In the genomic region with DNA sequence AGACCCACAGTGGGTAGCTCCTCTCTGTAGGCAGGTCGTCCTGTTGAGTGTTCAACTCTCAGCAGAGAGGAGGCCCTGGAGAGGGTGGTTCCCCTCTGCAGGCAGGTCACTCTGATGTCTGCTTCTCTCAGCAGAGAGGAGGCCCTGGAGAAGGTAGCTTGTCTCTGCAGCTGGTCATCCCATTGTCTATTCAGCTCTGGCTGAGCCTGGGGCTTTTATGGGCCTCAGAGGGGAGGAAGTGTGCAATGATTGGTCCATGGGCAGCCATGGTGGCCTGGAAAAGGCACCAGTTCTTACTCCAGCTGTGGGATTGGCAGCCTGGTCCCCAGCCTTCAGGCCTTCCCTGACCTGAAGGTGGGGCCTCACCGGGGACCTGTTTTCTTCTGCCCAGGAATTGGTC, we compare ENCODE assay signal across 19 cellular contexts. TPM values are rescaled to one million over a fixed set of nuclear protein-coding genes. Genes with fewer than 3 reads are reported as not detected.
A peak's percentile ranks its signal among the peaks of the same experiment; 100 is the strongest.
DNase-seq lines count a peak whose midpoint lies in the region; ATAC-seq, FAIRE-seq and TF ChIP-seq lines count a peak whose summit lies in the region.
"Had no signal": no experiment of that assay in that cellular context is flagged by ENCODE, and none has a peak within 500 bp of the region (broad histone marks: within the 10 kb centered on the region; RNA-seq: fewer than 3 reads in every experiment).

No MANE protein-coding gene starts in this region.

- no peak overlapping the region for H4K91ac ChIP-seq in H1 (replicated peaks; ENCODE audit: insufficient read length, low read length)

- CTCF ChIA-PET in activated naive CD4-positive, alpha-beta T cell treated with anti-CD3 and anti-CD28 coated beads for 36 hours (lab: Charles Lee) = interaction anchor here (0.5 kb wide), 1 partner anchor 58 kb away, joined by 4 read pairs; no protein-coding TSS in a partner anchor
- CTCF ChIA-PET in H1 (lab: Charles Lee; ENCODE audit: partially characterized antibody) = interaction anchor here (1.1 to 1.5 kb wide), 3 partner anchors 13 to 48 kb away, joined by 3 to 4 read pairs (median 4); no protein-coding TSS in a partner anchor

- H3K36me3 ChIP-seq in H1 (ENCODE audit: control insufficient read depth in 2 of 4, insufficient read depth in 4 of 4, low read length in 3 of 4) (no peaks in the 10 kb centered on the region), upper lobe of left lung (no peaks in the 10 kb centered on the region)

- H3K27ac Mint-ChIP-seq in activated naive CD4-positive, alpha-beta T cell treated with anti-CD3 and anti-CD28 coated beads for 36 hours = no peak overlapping the region
- no peak overlapping the region for H3K27ac Mint-ChIP-seq in activated T-helper 2 cell treated with anti-CD3 and anti-CD28 coated beads, Interferon-gamma antibody, Interleukin-2, Interleukin-4, amounts not matched to agents 10 μg/mL and 5 μg/mL and 100 μg/mL, durations not matched to agents 14 hours and 24 hours and 36 hours
- H3K27ac Mint-ChIP-seq: B cell; CD4-positive, alpha-beta memory T cell had no signal

- no peak for FAIRE-seq in H1 (lab: Jason Lieb, UNC)
- FAIRE-seq: G401.6, GM12892, HepG2, HTR-8/SVneo had no signal

- H3K56ac ChIP-seq in H1 (replicated peaks; ENCODE audit: insufficient read length, low read depth, low read length) = no peak overlapping the region

- peaks cover 13% of the 10 kb centered on the region for H3K9me3 Mint-ChIP-seq in activated naive CD4-positive, alpha-beta T cell treated with anti-CD3 and anti-CD28 coated beads for 36 hours
- H3K9me3 Mint-ChIP-seq in activated T-helper 2 cell treated with anti-CD3 and anti-CD28 coated beads, Interferon-gamma antibody, Interleukin-2, Interleukin-4, amounts not matched to agents 10 μg/mL and 5 μg/mL and 100 μg/mL, durations not matched to agents 14 hours and 24 hours and 36 hours = peaks cover 29% of the 10 kb centered on the region

- no peak overlapping the region for H2BK15ac ChIP-seq in H1 (ENCODE audit: low read length)

- H2BK5ac ChIP-seq in H1 (ENCODE audit: low read depth, low read length) = no peak overlapping the region

- TF ChIP-seq RAD21 in H1 (IDR thresholded peaks at IDR 0.05 in 1 of 2, conservative IDR thresholded peaks at IDR 0.05 in 1 of 2; ENCODE audit: low read depth in 2 of 2, low read length in 2 of 2) = no peak

- WGBS in H1 (ENCODE audit: extremely low coverage in 1 of 2, insufficient coverage in 1 of 2, insufficient read length in 1 of 2, insufficient replicate concordance in 2 of 2, low coverage in 1 of 2, low lambda C conversion rate in 2 of 2, missing lambda C conversion rate in 1 of 2), 2 experiments = 57% methylated on average over 2 of the region's 2 CpGs; no CpG with 5 or more reads in 1 of the 2 experiments
- WGBS in upper lobe of left lung, 2 donors = 100% methylated on average over 2 of the region's 2 CpGs; no CpG with 5 or more reads in 1 of the 2 donors

- intact Hi-C loops in activated naive CD4-positive, alpha-beta T cell treated with anti-CD3 and anti-CD28 coated beads for 36 hours (cut with micrococcal nuclease) = no loop called here
- intact Hi-C loops in activated T-helper 2 cell treated with anti-CD3 and anti-CD28 coated beads, Interferon-gamma antibody, Interleukin-2, Interleukin-4, amounts not matched to agents 10 μg/mL and 5 μg/mL and 100 μg/mL, durations not matched to agents 14 hours and 24 hours and 36 hours (cut with micrococcal nuclease) = no loop called here

- no peak overlapping the region for H2AK5ac ChIP-seq in H1 (ENCODE audit: low read depth, low read length)

- TF ChIP-seq EP300 in H1 (IDR thresholded peaks at IDR 0.05; ENCODE audit: borderline replicate concordance in 1 of 2, low read depth in 2 of 2, low read length in 2 of 2) (no peak), upper lobe of left lung (IDR thresholded peaks at IDR 0.05) (no peak)

- no peak overlapping the region for H4K5ac ChIP-seq in H1 (ENCODE audit: insufficient read length, low read depth, low read length)

- TF ChIP-seq CTCF in H1 (IDR thresholded peaks at IDR 0.05; ENCODE audit: control extremely low read depth in 1 of 3, insufficient read depth in 1 of 3, low read depth in 1 of 3, low read length in 3 of 3) (no peak), upper lobe of left lung (IDR thresholded peaks at IDR 0.05) (no peak)

- H2BK12ac ChIP-seq in H1 (ENCODE audit: low read depth, low read length) = 0 out of 2 replicates have a peak overlapping the region, but pooled peaks have one; percentile 9

- H4K8ac ChIP-seq in H1 (ENCODE audit: extremely low read depth, insufficient read depth, low read length) = no peak overlapping the region

- H3K36me3 Mint-ChIP-seq in activated naive CD4-positive, alpha-beta T cell treated with anti-CD3 and anti-CD28 coated beads for 36 hours (ENCODE audit: low read depth) = peaks cover 4% of the 10 kb centered on the region
- peaks cover 25% of the 10 kb centered on the region for H3K36me3 Mint-ChIP-seq in activated T-helper 2 cell treated with anti-CD3 and anti-CD28 coated beads, Interferon-gamma antibody, Interleukin-2, Interleukin-4, amounts not matched to agents 10 μg/mL and 5 μg/mL and 100 μg/mL, durations not matched to agents 14 hours and 24 hours and 36 hours (ENCODE audit: low read depth)

- no peak for TF ChIP-seq POLR2A in H1 (IDR thresholded peaks at IDR 0.05; ENCODE audit: control extremely low read depth in 1 of 2, low read depth in 2 of 2, low read length in 2 of 2)
- no peak for TF ChIP-seq POLR2A in upper lobe of left lung (IDR thresholded peaks at IDR 0.05)

- H3K9me3 ChIP-seq in H1 (ENCODE audit: insufficient read depth in 2 of 2, low read depth in 1 of 2, low read length in 1 of 2) (no peaks in the 10 kb centered on the region), upper lobe of left lung (peaks cover 0 to 7% (median 7%) of the 10 kb centered on the region in 4 donors)

- no peak overlapping the region for H3K4ac ChIP-seq in H1 (replicated peaks; ENCODE audit: insufficient read length, low read depth, low read length)

- H3K4me1 Mint-ChIP-seq in activated naive CD4-positive, alpha-beta T cell treated with anti-CD3 and anti-CD28 coated beads for 36 hours (ENCODE audit: low read depth) = peaks cover 4% of the 10 kb centered on the region
- H3K4me1 Mint-ChIP-seq in activated T-helper 2 cell treated with anti-CD3 and anti-CD28 coated beads, Interferon-gamma antibody, Interleukin-2, Interleukin-4, amounts not matched to agents 10 μg/mL and 5 μg/mL and 100 μg/mL, durations not matched to agents 14 hours and 24 hours and 36 hours (ENCODE audit: low read depth) = peaks cover 37% of the 10 kb centered on the region

- no peaks in the 10 kb centered on the region for H3K27me3 ChIP-seq in H1 (replicated peaks in 1 of 4; ENCODE audit: control insufficient read depth in 3 of 4, extremely low read depth in 1 of 4, insufficient read depth in 3 of 4, low read length in 3 of 4)
- H3K27me3 ChIP-seq in upper lobe of left lung = no peaks in the 10 kb centered on the region

- H3K18ac ChIP-seq in H1 (ENCODE audit: extremely low read depth, low read length) = no peak overlapping the region

- no peak overlapping the region for H3K23ac ChIP-seq in H1 (ENCODE audit: insufficient read length)

- no peaks in the 10 kb centered on the region for H3K79me2 ChIP-seq in H1 (ENCODE audit: control insufficient read depth in 1 of 2, insufficient read depth in 2 of 2, low read length in 2 of 2)

- H3K23me2 ChIP-seq in H1 (ENCODE audit: low read depth, low read length) = no peaks in the 10 kb centered on the region

- H3K27me3 Mint-ChIP-seq in activated naive CD4-positive, alpha-beta T cell treated with anti-CD3 and anti-CD28 coated beads for 36 hours (ENCODE audit: low read depth) = peaks cover 22% of the 10 kb centered on the region
- H3K27me3 Mint-ChIP-seq in activated T-helper 2 cell treated with anti-CD3 and anti-CD28 coated beads, Interferon-gamma antibody, Interleukin-2, Interleukin-4, amounts not matched to agents 10 μg/mL and 5 μg/mL and 100 μg/mL, durations not matched to agents 14 hours and 24 hours and 36 hours (ENCODE audit: low read depth) = peaks cover 10% of the 10 kb centered on the region
- H3K27me3 Mint-ChIP-seq: B cell had no signal

- POLR2A ChIA-PET in H1 (lab: Charles Lee; ENCODE audit: partially characterized antibody) = no interaction called here

- no peak for ATAC-seq in upper lobe of left lung (ENCODE audit: low FRiP score in 2 of 2)
- ATAC-seq: HepG2 had no signal

- no peak overlapping the region for H3K14ac ChIP-seq in H1 (ENCODE audit: insufficient read length)

- peak; percentile 12 for DNase-seq in activated naive CD4-positive, alpha-beta T cell treated with anti-CD3 and anti-CD28 coated beads for 36 hours
- no peak for DNase-seq in activated naive CD4-positive, alpha-beta T cell (lab: John Stamatoyannopoulos, UW)
- peak; percentile 41 for DNase-seq in OCI-M1 (lab: John Stamatoyannopoulos, UW)
- no peak for DNase-seq in H1 (ENCODE audit: low read depth in 1 of 2, low spot score in 2 of 2)
- no peak for DNase-seq in medulla oblongata (ENCODE audit: extremely low spot score)
- no peak for DNase-seq in upper lobe of left lung
- no peak for DNase-seq in activated T-helper 2 cell treated with anti-CD3 and anti-CD28 coated beads, Interferon-gamma antibody, Interleukin-2, Interleukin-4, amounts not matched to agents 10 μg/mL and 5 μg/mL and 100 μg/mL, durations not matched to agents 14 hours and 24 hours and 36 hours (ENCODE audit: low spot score)
- DNase-seq: ACHN; CD4-positive, alpha-beta memory T cell; DMS79 treated with DMSO at 0.1 percent for 48 hours; EL; GOT3; HCEC 1CT had no signal

- no peaks in the 10 kb centered on the region for H3K4me1 ChIP-seq in H1 (replicated peaks in 1 of 4; ENCODE audit: control insufficient read depth in 3 of 4, insufficient read depth in 4 of 4, low read length in 3 of 4)
- H3K4me1 ChIP-seq in upper lobe of left lung = peaks cover 0 to 7% (median 5%) of the 10 kb centered on the region in 4 donors

- H3K4me3 Mint-ChIP-seq in activated naive CD4-positive, alpha-beta T cell treated with anti-CD3 and anti-CD28 coated beads for 36 hours = no peak overlapping the region
- H3K4me3 Mint-ChIP-seq in activated T-helper 2 cell treated with anti-CD3 and anti-CD28 coated beads, Interferon-gamma antibody, Interleukin-2, Interleukin-4, amounts not matched to agents 10 μg/mL and 5 μg/mL and 100 μg/mL, durations not matched to agents 14 hours and 24 hours and 36 hours (ENCODE audit: low read depth) = no peak overlapping the region
- H3K4me3 Mint-ChIP-seq: B cell; CD4-positive, alpha-beta memory T cell had no signal

- H3K9ac ChIP-seq in H1 (replicated peaks in 1 of 4; ENCODE audit: extremely low read depth in 1 of 4, low read depth in 3 of 4, low read length in 3 of 4) = no peak overlapping the region

- H3K27ac ChIP-seq in H1 (ENCODE audit: low read depth, low read length) (no peak overlapping the region), upper lobe of left lung (no peak overlapping the region)
- H3K27ac ChIP-seq: C4-2B had no signal

- H3K4me3 ChIP-seq in H1 (ENCODE audit: extremely low read depth in 1 of 4, insufficient read depth in 2 of 4, low read depth in 3 of 4, low read length in 4 of 4) (no peak overlapping the region), upper lobe of left lung (no peak overlapping the region)

- H2BK120ac ChIP-seq in H1 (replicated peaks; ENCODE audit: low read depth, low read length) = no peak overlapping the region

- no peaks in the 10 kb centered on the region for H4K20me1 ChIP-seq in H1 (replicated peaks in 1 of 2; ENCODE audit: control insufficient read depth in 1 of 2, insufficient read depth in 2 of 2, low read length in 2 of 2)

- H2AFZ ChIP-seq in H1 (ENCODE audit: low read length) = no peak overlapping the region

- H2BK20ac ChIP-seq in H1 (ENCODE audit: low read length) = no peak overlapping the region

- H3K4me2 ChIP-seq in H1 (ENCODE audit: insufficient read depth in 1 of 2, low read depth in 2 of 2, low read length in 2 of 2) = no peak overlapping the region

- no peaks in the 10 kb centered on the region for H3K79me1 ChIP-seq in H1 (ENCODE audit: low read depth, low read length)

RNA-seq across cellular contexts. Expression of a gene that starts 52.9 kb away (rescaled TPM):
- 10 to 100 TPM; 17.5 to 18.0 TPM for total RNA-seq in activated naive CD4-positive, alpha-beta T cell treated with anti-CD3 and anti-CD28 coated beads for 36 hours
- total RNA-seq in H1 (2021; fragmentation: NEBNext Ultra II Directional; extraction: Animal tissue kit (Norgen Biotek cat#: 25700)) = 11.3 and 14.7 TPM in 2 replicates
- polyA plus RNA-seq in H1 (2011; rRNA removed) = 29.7 and 46.7 TPM in 2 replicates
- 40.7 TPM for polyA plus RNA-seq in H1 (2011; cell fraction: cytosol; rRNA removed)
- polyA plus RNA-seq in H1 (2011; cell fraction: nucleus; rRNA removed) = 38.6 TPM
- 11.5 to 22.8 TPM (median 19.2 TPM) in 4 replicates for polyA plus RNA-seq in H1 (2012, experiment 1 of 2)
- 20.5 TPM for polyA plus RNA-seq in H1 (2012, experiment 2 of 2)
- 13.7 TPM for polyA plus RNA-seq in H1 (2013, experiment 1 of 2)
- 12.7 TPM for polyA plus RNA-seq in H1 (2013, experiment 2 of 2)
- polyA minus RNA-seq in H1 (2011; rRNA and poly(A)+ RNA removed) = 17.0 and 18.1 TPM in 2 replicates
- 10.7 TPM for polyA minus RNA-seq in H1 (2011; cell fraction: cytosol; rRNA and poly(A)+ RNA removed)
- polyA minus RNA-seq in H1 (2011; cell fraction: nucleus; rRNA and poly(A)+ RNA removed) = 18.8 TPM
- 10 to 100 TPM in 4 of 6 donors, 1 to 10 TPM in 2; 8.2 to 21.0 (median 12.6) TPM for total RNA-seq in upper lobe of left lung
- 28.4 and 31.0 TPM in 2 replicates for total RNA-seq in activated T-helper 2 cell treated with anti-CD3 and anti-CD28 coated beads, Interferon-gamma antibody, Interleukin-2, Interleukin-4, amounts not matched to agents 10 μg/mL and 5 μg/mL and 100 μg/mL, durations not matched to agents 14 hours and 24 hours and 36 hours

Comparison
In these comparisons a context has a peak if more than half of its experiments do, and no peak if none do; other contexts are left out.
1. DNase-seq: peak in activated naive CD4-positive, alpha-beta T cell treated with anti-CD3 and anti-CD28 coated beads for 36 hours (single experiment) and OCI-M1 (single experiment); none in activated naive CD4-positive, alpha-beta T cell (0 of 4), H1 (0 of 2), medulla oblongata (single experiment), upper lobe of left lung (0 of 2) and activated T-helper 2 cell treated with anti-CD3 and anti-CD28 coated beads, Interferon-gamma antibody, Interleukin-2, Interleukin-4, amounts not matched to agents 10 μg/mL and 5 μg/mL and 100 μg/mL, durations not matched to agents 14 hours and 24 hours and 36 hours (single experiment).